In genomic region chr5:134553816-134554215, GRCh38 we compare ENCODE assay signal across 9 cellular contexts. TPM values are rescaled to one million over a fixed set of nuclear protein-coding genes. Genes with fewer than 3 reads are reported as not detected.
DNase-seq lines count a peak whose midpoint lies in the region; ATAC-seq and TF ChIP-seq lines count a peak whose summit lies in the region.
"Had no signal": no experiment of that assay in that cellular context is flagged by ENCODE, and none has a peak within 500 bp of the region (broad histone marks: within the 10 kb centered on the region; RNA-seq: fewer than 3 reads in every experiment).

No MANE protein-coding gene starts in this region.

- peaks cover 60 to 62% of the 10 kb centered on the region in 2 experiments for H3K4me1 ChIP-seq in SK-N-SH (ENCODE audit: control insufficient read depth in 1 of 2, insufficient read depth in 2 of 2, low read depth in 1 of 2, low read length in 1 of 2)
- H3K4me1 ChIP-seq in heart right ventricle, result peaks cover 31 to 76% (median 62%) of the 10 kb centered on the region in 9 donors

- H3K4me1 Mint-ChIP-seq in T-helper 1 cell treated with Interleukin-12 subunit alpha and Interleukin-12 subunit beta and Interleukin-4 antibody, amounts not matched to agents 30 μg/mL and 1 μg/mL, for 36 hours (ENCODE audit: low read depth), result peaks cover 28% of the 10 kb centered on the region
- peaks cover 62 to 82% of the 10 kb centered on the region in 2 donors for H3K4me1 Mint-ChIP-seq in stimulated activated naive B cell treated with anti-CD40 and anti-IgM and Interleukin-4, amounts not matched to agents 10 μg/mL and 1 μg/mL and 100 μg/mL, for 72 hours

- peak overlapping the region; percentile 90 for H3K27ac Mint-ChIP-seq in T-helper 1 cell treated with Interleukin-12 subunit alpha and Interleukin-12 subunit beta and Interleukin-4 antibody, amounts not matched to agents 30 μg/mL and 1 μg/mL, for 36 hours
- peak overlapping the region; percentile 97 for H3K27ac Mint-ChIP-seq in stimulated activated naive B cell treated with anti-CD40 and anti-IgM and Interleukin-4, amounts not matched to agents 10 μg/mL and 1 μg/mL and 100 μg/mL, for 72 hours

- H3K27me3 Mint-ChIP-seq in T-helper 1 cell treated with Interleukin-12 subunit alpha and Interleukin-12 subunit beta and Interleukin-4 antibody, amounts not matched to agents 30 μg/mL and 1 μg/mL, for 36 hours (ENCODE audit: low read depth), result no peaks in the 10 kb centered on the region
- H3K27me3 Mint-ChIP-seq in stimulated activated naive B cell treated with anti-CD40 and anti-IgM and Interleukin-4, amounts not matched to agents 10 μg/mL and 1 μg/mL and 100 μg/mL, for 72 hours, result no peaks in the 10 kb centered on the region

- 72% methylated on average over 4 of the region's 6 CpGs for WGBS in SK-N-SH (ENCODE audit: low lambda C conversion rate)
- WGBS in heart right ventricle, 2 donors, result 52% methylated on average over 6 of the region's 6 CpGs

- H3K4me3 Mint-ChIP-seq in T-helper 1 cell treated with Interleukin-12 subunit alpha and Interleukin-12 subunit beta and Interleukin-4 antibody, amounts not matched to agents 30 μg/mL and 1 μg/mL, for 36 hours, result no peak overlapping the region
- H3K4me3 Mint-ChIP-seq in stimulated activated naive B cell treated with anti-CD40 and anti-IgM and Interleukin-4, amounts not matched to agents 10 μg/mL and 1 μg/mL and 100 μg/mL, for 72 hours, result peak overlapping the region; percentile 61 to 69

- peak in 5 of 8 donors; percentile 1 to 10 (median 7) for ATAC-seq in heart right ventricle
- no peak for ATAC-seq in stimulated activated naive B cell treated with anti-CD40 and anti-IgM and Interleukin-4, amounts not matched to agents 10 μg/mL and 1 μg/mL and 100 μg/mL, for 72 hours (replicated peaks)

- peaks cover 41% of the 10 kb centered on the region for H3K36me3 Mint-ChIP-seq in T-helper 1 cell treated with Interleukin-12 subunit alpha and Interleukin-12 subunit beta and Interleukin-4 antibody, amounts not matched to agents 30 μg/mL and 1 μg/mL, for 36 hours (ENCODE audit: low read depth)
- H3K36me3 Mint-ChIP-seq in stimulated activated naive B cell treated with anti-CD40 and anti-IgM and Interleukin-4, amounts not matched to agents 10 μg/mL and 1 μg/mL and 100 μg/mL, for 72 hours, result peaks cover 62 to 68% of the 10 kb centered on the region in 2 donors

- H3K9ac ChIP-seq in SK-N-SH, result 0 out of 2 replicates have a peak overlapping the region, but pooled peaks have one; percentile 14

- H3K79me2 ChIP-seq in SK-N-SH (ENCODE audit: insufficient read depth), result peaks cover 33% of the 10 kb centered on the region

- no peak overlapping the region for H3K4me3 ChIP-seq in SK-N-SH (ENCODE audit: low read depth in 2 of 2, low read length in 1 of 2)
- H3K4me3 ChIP-seq in heart right ventricle, result no peak overlapping the region

- H3K27ac ChIP-seq in SK-N-SH (ENCODE audit: low read depth in 2 of 2, low read length in 1 of 2), result peak overlapping the region; percentile 89 to 98
- peak overlapping the region; percentile 56 to 95 (median 82) for H3K27ac ChIP-seq in heart right ventricle

- TF ChIP-seq POLR2A in erythroblast (IDR thresholded peaks at IDR 0.05; ENCODE audit: low read length), result no peak

- TF ChIP-seq EP300 in SK-N-SH (IDR thresholded peaks at IDR 0.05; ENCODE audit: borderline replicate concordance in 1 of 2, low read depth in 1 of 2, low read length in 1 of 2), result no peak

- no peak for TF ChIP-seq RAD21 in SK-N-SH (IDR thresholded peaks at IDR 0.05; ENCODE audit: low read length)

- H2AFZ ChIP-seq in SK-N-SH (ENCODE audit: low read depth), result no peak overlapping the region

- intact Hi-C loops in heart right ventricle (cut with DNase I), result loop anchor here in 2 of 10 donors (2.0 kb wide), 1 partner anchor 27 kb away; no protein-coding TSS in a partner anchor

- CTCF ChIA-PET in SK-N-SH (lab: Yijun Ruan, JAX), result interaction anchor here (0.7 to 3.8 kb wide), 12 partner anchors 10 to 514 kb away, joined by 3 to 28 read pairs (median 4); partner anchors contain the start of genes CDKN2AIPNL and JADE2

- H3K9me2 ChIP-seq in SK-N-SH, result no peaks in the 10 kb centered on the region

- no peak for DNase-seq in T-helper 1 cell
- peak; percentile 78 for DNase-seq in SK-N-SH
- DNase-seq in heart right ventricle, result no peak
- no peak for DNase-seq in stimulated activated naive B cell treated with anti-CD40 and anti-IgM and Interleukin-4, amounts not matched to agents 10 μg/mL and 1 μg/mL and 100 μg/mL, for 72 hours
- no peak for DNase-seq in erythroblast (lab: John Stamatoyannopoulos, UW)
- no peak for DNase-seq in COLO668 (lab: John Stamatoyannopoulos, UW; ENCODE audit: unreplicated experiment)
- no peak for DNase-seq in iPS-NIHi11 (ENCODE audit: low spot score)
- DNase-seq: Kasumi-1 had no signal

- POLR2A ChIA-PET in SK-N-SH (lab: Yijun Ruan, JAX), result interaction anchor here (1.3 to 2.1 kb wide), 7 partner anchors 16 to 182 kb away, joined by 3 to 24 read pairs (median 7); partner anchors contain the start of genes CDKN2AIPNL, JADE2 and UBE2B

- no peaks in the 10 kb centered on the region for H3K9me3 Mint-ChIP-seq in T-helper 1 cell treated with Interleukin-12 subunit alpha and Interleukin-12 subunit beta and Interleukin-4 antibody, amounts not matched to agents 30 μg/mL and 1 μg/mL, for 36 hours
- H3K9me3 Mint-ChIP-seq in stimulated activated naive B cell treated with anti-CD40 and anti-IgM and Interleukin-4, amounts not matched to agents 10 μg/mL and 1 μg/mL and 100 μg/mL, for 72 hours, result peaks cover 0 to 4% of the 10 kb centered on the region in 2 donors

- H3K9me3 ChIP-seq in SK-N-SH, result no peaks in the 10 kb centered on the region
- no peaks in the 10 kb centered on the region for H3K9me3 ChIP-seq in heart right ventricle

- H3K36me3 ChIP-seq in SK-N-SH (replicated peaks in 1 of 2; ENCODE audit: control insufficient read depth in 1 of 2, insufficient read depth in 2 of 2, low read length in 1 of 2), result peaks cover 0 to 4% of the 10 kb centered on the region in 2 experiments
- H3K36me3 ChIP-seq in heart right ventricle, result peaks cover 0 to 54% (median 0%) of the 10 kb centered on the region in 9 donors

- no peak for TF ChIP-seq CTCF in SK-N-SH (IDR thresholded peaks at IDR 0.05)
- no peak for TF ChIP-seq CTCF in heart right ventricle (IDR thresholded peaks at IDR 0.05)

- peaks cover 40% of the 10 kb centered on the region for H3F3A ChIP-seq in SK-N-SH (replicated peaks; ENCODE audit: insufficient read depth)

- H3K27me3 ChIP-seq in SK-N-SH (ENCODE audit: insufficient read depth), result no peaks in the 10 kb centered on the region
- no peaks in the 10 kb centered on the region for H3K27me3 ChIP-seq in heart right ventricle

- peaks cover 6% of the 10 kb centered on the region; the same call in 1 of the 2 replicates for H4K20me1 ChIP-seq in SK-N-SH (ENCODE audit: insufficient read depth)

- peak overlapping the region; percentile 50 for H3K4me2 ChIP-seq in SK-N-SH

TF ChIP-seq in SK-N-SH, 30 proteins besides CTCF, POLR2A, EP300 and RAD21:
- TF ChIP-seq JUND (IDR thresholded peaks at IDR 0.05) (no peak), RFX5 (IDR thresholded peaks at IDR 0.05; ENCODE audit: low read length) (0 out of 2 replicates have a peak, but pooled peaks have one; percentile 38)
TF ChIP-seq in SK-N-SH: peak in this region for 1.

RNA-seq across cellular contexts. Expression of gene JADE2, which starts 28.3 kb away (rescaled TPM):
- 25.7 and 26.5 TPM in 2 replicates for polyA plus RNA-seq in SK-N-SH (2012; rRNA removed)
- 10.2 and 17.2 TPM in 2 replicates for polyA plus RNA-seq in SK-N-SH (2012; cell fraction: cytosol; rRNA removed)
- 27.7 and 28.0 TPM in 2 replicates for polyA plus RNA-seq in SK-N-SH (2012; cell fraction: nucleus; rRNA removed)
- total RNA-seq in heart right ventricle, result 10 to 100 TPM; 17.9 to 38.5 (median 25.2) TPM
- polyA plus RNA-seq in heart right ventricle, result 1 to 10 TPM; 5.4 to 7.9 TPM

Comparison
In these comparisons a context has a peak if more than half of its experiments do, and no peak if none do; other contexts are left out.
1. ATAC-seq: peak in heart right ventricle (5 of 8); none in stimulated activated naive B cell treated with anti-CD40 and anti-IgM and Interleukin-4, amounts not matched to agents 10 μg/mL and 1 μg/mL and 100 μg/mL, for 72 hours (0 of 2).